ENCODE assay signal across 9 cellular contexts in the genomic region with DNA sequence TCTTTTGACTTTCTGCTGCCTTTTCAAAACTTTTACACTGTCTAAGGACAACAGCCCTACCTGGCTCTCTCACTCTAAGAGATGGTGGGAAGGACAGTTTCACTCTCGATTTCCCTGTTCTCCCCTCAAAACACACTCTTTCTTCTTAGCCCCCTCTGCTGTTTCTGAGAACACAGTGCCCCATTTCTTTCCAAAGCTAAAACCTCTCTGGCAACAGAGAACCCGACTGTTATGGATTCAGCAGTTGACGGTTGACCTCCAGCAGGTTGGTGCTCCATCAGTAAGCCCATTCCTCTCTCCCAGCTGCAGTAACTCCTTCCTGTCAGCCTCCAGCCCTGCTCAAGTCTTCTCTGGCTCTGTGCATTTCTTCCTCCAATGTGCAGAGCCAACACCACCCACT.
A peak's percentile ranks its signal among the peaks of the same experiment; 100 is the strongest.
DNase-seq lines count a peak whose midpoint lies in the region; TF ChIP-seq lines count a peak whose summit lies in the region.
"Had no signal": no experiment of that assay in that cellular context is flagged by ENCODE, and none has a peak within 500 bp of the region (broad histone marks: within the 10 kb centered on the region; RNA-seq: fewer than 3 reads in every experiment).

No MANE protein-coding gene starts in this region.

- peak overlapping the region; percentile 4 for H3K27ac Mint-ChIP-seq in nephron progenitor cell

- peak; percentile 65 for DNase-seq in Daoy (ENCODE audit: low read depth)
- peak; percentile 39 for DNase-seq in NCI-H69 (lab: John Stamatoyannopoulos, UW)
- peak; percentile 29 for DNase-seq in epithelial cell of esophagus (ENCODE audit: low read depth)
- DNase-seq in nephron progenitor cell: no peak
- no peak for DNase-seq in NCI-H1417 (lab: John Stamatoyannopoulos, UW)
- no peak for DNase-seq in effector CD4-positive, alpha-beta T cell
- no peak for DNase-seq in NCI-H524 treated with DMSO at 0.1 percent for 48 hours (lab: John Stamatoyannopoulos, UW)
- DNase-seq in head of caudate nucleus: no peak
- DNase-seq: WERI-Rb-1 had no signal

- no peaks in the 10 kb centered on the region for H3K36me3 Mint-ChIP-seq in nephron progenitor cell (ENCODE audit: low read depth)

- intact Hi-C loops in head of caudate nucleus (cut with DNase I): no loop called here

- H3K9me3 Mint-ChIP-seq in nephron progenitor cell: no peaks in the 10 kb centered on the region

- peaks cover 3% of the 10 kb centered on the region for H3K27me3 Mint-ChIP-seq in nephron progenitor cell (ENCODE audit: low read depth, poor library complexity)

- H3K4me3 Mint-ChIP-seq in nephron progenitor cell: no peak overlapping the region

- TF ChIP-seq CTCF in epithelial cell of esophagus (IDR thresholded peaks at IDR 0.05; ENCODE audit: insufficient read depth, low read depth, low read length, missing control alignments) (no peak), nephron progenitor cell (IDR thresholded peaks at IDR 0.05) (no peak)

- H3K4me3 ChIP-seq in epithelial cell of esophagus (ENCODE audit: low read length): no peak overlapping the region

- peaks cover 43% of the 10 kb centered on the region for H3K4me1 Mint-ChIP-seq in nephron progenitor cell

Comparison
In these comparisons a context has a peak if more than half of its experiments do, and no peak if none do; other contexts are left out.
1. DNase-seq: peak in Daoy (single experiment), NCI-H69 (single experiment) and epithelial cell of esophagus (single experiment); none in nephron progenitor cell (single experiment), NCI-H1417 (0 of 3), effector CD4-positive, alpha-beta T cell (single experiment), NCI-H524 treated with DMSO at 0.1 percent for 48 hours (single experiment) and head of caudate nucleus (0 of 42).